Comparison of ENCODE assay signal across 18 cellular contexts in the genomic region with DNA sequence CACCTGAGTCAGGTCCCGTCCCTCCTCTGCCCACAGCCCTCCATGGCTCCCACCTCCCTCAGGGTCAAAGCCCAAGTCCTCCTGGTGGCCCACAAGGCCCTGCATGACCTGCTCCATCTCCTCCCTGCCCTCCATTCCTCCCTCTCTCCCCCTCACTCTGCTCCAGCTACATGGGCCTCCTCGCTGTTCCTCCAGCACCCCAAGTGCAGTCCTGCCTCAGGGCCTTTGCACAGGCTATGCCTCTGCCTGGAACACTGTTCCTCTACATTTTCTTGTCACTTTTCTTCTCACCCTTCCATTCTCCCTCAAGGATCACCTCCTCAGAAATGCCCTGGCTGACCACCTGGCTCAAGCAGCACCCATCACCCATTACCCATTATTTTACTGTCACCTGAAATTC. TPM values are rescaled to one million over a fixed set of nuclear protein-coding genes. Genes with fewer than 3 reads are reported as not detected.
A peak's percentile ranks its signal among the peaks of the same experiment; 100 is the strongest.
DNase-seq lines count a peak whose midpoint lies in the region; ATAC-seq, FAIRE-seq and TF ChIP-seq lines count a peak whose summit lies in the region.
"Had no signal": no experiment of that assay in that cellular context is flagged by ENCODE, and none has a peak within 500 bp of the region (broad histone marks: within the 10 kb centered on the region; RNA-seq: fewer than 3 reads in every experiment).

No MANE protein-coding gene starts in this region.

- no peak for TF ChIP-seq EP300 in K562 (IDR thresholded peaks at IDR 0.05; ENCODE audit: low read length)

- FAIRE-seq in K562 (lab: Jason Lieb, UNC): no peak
- FAIRE-seq: A204.1 had no signal

- no peaks in the 10 kb centered on the region for H3K9me1 ChIP-seq in K562 (ENCODE audit: control insufficient read depth, insufficient read depth, low read length)

- peaks cover 18% of the 10 kb centered on the region for H3K36me3 Mint-ChIP-seq in Calu3 (ENCODE audit: insufficient read depth, unreplicated experiment)
- H3K36me3 Mint-ChIP-seq in CD4-positive, alpha-beta T cell (ENCODE audit: low read depth): no peaks in the 10 kb centered on the region
- H3K36me3 Mint-ChIP-seq: CD4-positive, alpha-beta memory T cell had no signal

- H3K27me3 ChIP-seq in K562 (ENCODE audit: control insufficient read depth in 2 of 2, insufficient read depth in 2 of 2, low read length in 2 of 2) (peaks cover 0 to 9% of the 10 kb centered on the region in 2 experiments; a peak in 1 of 5 replicates), osteoblast (ENCODE audit: insufficient read depth, low read length) (peaks cover 2% of the 10 kb centered on the region)
- H3K27me3 ChIP-seq in CD4-positive, alpha-beta T cell (ENCODE audit: control insufficient read depth, insufficient read depth, low read length): no peaks in the 10 kb centered on the region
- H3K27me3 ChIP-seq: BE2C had no signal

- no peak overlapping the region for H3K9ac ChIP-seq in K562 (ENCODE audit: insufficient read depth in 1 of 2, low read depth in 2 of 2, low read length in 2 of 2)

- H3K27ac ChIP-seq in 22Rv1 (peak overlapping the region; percentile 67), K562 (ENCODE audit: extremely low read depth, low read depth, low read length) (no peak overlapping the region), osteoblast (ENCODE audit: low read depth, low read length) (no peak overlapping the region)
- H3K27ac ChIP-seq in CD4-positive, alpha-beta T cell (ENCODE audit: low read depth, low read length): no peak overlapping the region
- H3K27ac ChIP-seq: HL-60 had no signal

- no peaks in the 10 kb centered on the region for H3K9me3 Mint-ChIP-seq in Calu3 (ENCODE audit: low read depth, unreplicated experiment)
- H3K9me3 Mint-ChIP-seq in CD4-positive, alpha-beta T cell: peaks cover 3% of the 10 kb centered on the region

- peak overlapping the region; percentile 70 for H3K27ac Mint-ChIP-seq in Calu3 (ENCODE audit: unreplicated experiment)
- no peak overlapping the region for H3K27ac Mint-ChIP-seq in CD4-positive, alpha-beta T cell
- H3K27ac Mint-ChIP-seq: CD4-positive, alpha-beta memory T cell; IgD-negative memory B cell had no signal

- in situ Hi-C loops in K562 (cut with MboI): no loop called here

- H3K4me3 ChIP-seq in K562: no peak overlapping the region
- no peak overlapping the region for H3K4me3 ChIP-seq in osteoblast (ENCODE audit: insufficient read depth, low read length)
- H3K4me3 ChIP-seq: HAP-1 had no signal

- WGBS in K562 (ENCODE audit: insufficient coverage, low coverage, missing lambda C conversion rate): 33% methylated on average over 2 of the region's 2 CpGs

- intact Hi-C loops in Calu3 (cut with micrococcal nuclease; ENCODE audit: unreplicated experiment): no loop called here
- intact Hi-C loops in K562 (cut with micrococcal nuclease): no loop called here
- intact Hi-C loops in CD4-positive, alpha-beta T cell (cut with DNase I, micrococcal nuclease): no loop called here

- POLR2A ChIA-PET in K562 (lab: Yijun Ruan, JAX): interaction anchor here (0.9 kb wide), 1 partner anchor 47 kb away, joined by 3 read pairs; no protein-coding TSS in a partner anchor
- POLR2A ChIA-PET in CD4-positive, alpha-beta T cell (lab: Charles Lee): no interaction called here

- no peak for TF ChIP-seq CTCF in 22Rv1 (IDR thresholded peaks at IDR 0.05)
- no peak for TF ChIP-seq CTCF in Calu3 (IDR thresholded peaks at IDR 0.05; ENCODE audit: unreplicated experiment)
- no peak for TF ChIP-seq CTCF in K562 (IDR thresholded peaks at IDR 0.05 in 2 of 3, conservative IDR thresholded peaks at IDR 0.05 in 1 of 3; ENCODE audit: insufficient read depth in 2 of 3, low read depth in 1 of 3, low read length in 3 of 3)
- no peak for TF ChIP-seq CTCF in osteoblast (IDR thresholded peaks at IDR 0.05; ENCODE audit: extremely low read depth, low read depth, low read length)
- no peak for TF ChIP-seq CTCF in CD4-positive, alpha-beta T cell (IDR thresholded peaks at IDR 0.05)

- CTCF ChIA-PET in Calu3 (lab: Charles Lee): no interaction called here
- CTCF ChIA-PET in K562 (lab: Yijun Ruan, JAX; ENCODE audit: low intra/inter-chr PET ratio): no interaction called here
- CTCF ChIA-PET in CD4-positive, alpha-beta T cell (lab: Charles Lee): no interaction called here

- H2AFZ ChIP-seq in K562 (ENCODE audit: low read depth, low read length) (no peak overlapping the region), osteoblast (ENCODE audit: low read length) (no peak overlapping the region)

- H3K4me2 ChIP-seq in K562 (ENCODE audit: insufficient read depth, low read length) (no peak overlapping the region), osteoblast (ENCODE audit: insufficient read depth, low read length) (no peak overlapping the region)

- no peak overlapping the region for H3K4me3 Mint-ChIP-seq in Calu3 (ENCODE audit: low read depth, unreplicated experiment)
- H3K4me3 Mint-ChIP-seq in CD4-positive, alpha-beta T cell: no peak overlapping the region
- H3K4me3 Mint-ChIP-seq: CD4-positive, alpha-beta memory T cell had no signal

- no peaks in the 10 kb centered on the region for H3K27me3 Mint-ChIP-seq in Calu3 (ENCODE audit: unreplicated experiment)
- peaks cover 4% of the 10 kb centered on the region for H3K27me3 Mint-ChIP-seq in CD4-positive, alpha-beta T cell

- no peaks in the 10 kb centered on the region for H3K36me3 ChIP-seq in K562 (ENCODE audit: control insufficient read depth, insufficient read depth, low read length)
- H3K36me3 ChIP-seq in osteoblast (ENCODE audit: insufficient read depth, low read length): no peaks in the 10 kb centered on the region
- H3K36me3 ChIP-seq: BE2C, HAP-1 had no signal

- H3K9me3 ChIP-seq in K562 (replicated peaks; ENCODE audit: control insufficient read depth, insufficient read depth, low read depth, low read length) (no peaks in the 10 kb centered on the region), osteoblast (ENCODE audit: low read depth, low read length) (no peaks in the 10 kb centered on the region)
- H3K9me3 ChIP-seq in CD4-positive, alpha-beta T cell (ENCODE audit: control insufficient read depth, low read length): no peaks in the 10 kb centered on the region
- H3K9me3 ChIP-seq: BE2C, HAP-1 had no signal

- H3K79me2 ChIP-seq in K562 (ENCODE audit: control insufficient read depth, insufficient read depth, low read length): no peaks in the 10 kb centered on the region
- no peaks in the 10 kb centered on the region for H3K79me2 ChIP-seq in osteoblast (ENCODE audit: insufficient read depth, low read length)

- BruUV-seq in Calu3 (replicated peaks; lab: Mats Ljungman, UMichigan) (no TSS peak), K562 (replicated peaks; lab: Mats Ljungman, UMichigan) (no TSS peak)

- no peak for ATAC-seq in K562
- ATAC-seq in CD4-positive, alpha-beta T cell (ENCODE audit: poor library complexity): no peak

- H3K4me1 ChIP-seq in K562 (replicated peaks in 1 of 2; ENCODE audit: control insufficient read depth in 2 of 2, insufficient read depth in 2 of 2, low read length in 2 of 2) (peaks cover 0 to 9% of the 10 kb centered on the region in 2 experiments; a peak in 2 of 5 replicates), osteoblast (ENCODE audit: insufficient read depth, low read length) (peaks cover under 1% of the 10 kb centered on the region)
- H3K4me1 ChIP-seq: BE2C, HAP-1 had no signal

- H4K20me1 ChIP-seq in K562 (replicated peaks; ENCODE audit: control insufficient read depth, insufficient read depth, low read length) (no peaks in the 10 kb centered on the region), osteoblast (ENCODE audit: insufficient read depth, low read length) (no peaks in the 10 kb centered on the region)

- TF ChIP-seq RAD21 in K562 (CRISPR knock-in tag; conservative IDR thresholded peaks at IDR 0.05 in 1 of 2, IDR thresholded peaks at IDR 0.05 in 1 of 2): no peak

- no peak for TF ChIP-seq POLR2A in K562 (conservative IDR thresholded peaks at IDR 0.05)

- DNase-seq in Calu3 (no peak), K562 (ENCODE audit: extremely low read depth in 1 of 4, low spot score in 3 of 4) (no peak), osteoblast (ENCODE audit: insufficient read length, low spot score, missing footprints) (peak; percentile 11), RPMI8226 (no peak), SHP77 (lab: John Stamatoyannopoulos, UW) (no peak)
- DNase-seq in CD4-positive, alpha-beta T cell: no peak
- DNase-seq: ACHN; BE2C; C1 segment of cervical spinal cord; CD4-positive, alpha-beta memory T cell; DMS79 treated with DMSO at 0.1 percent for 48 hours; GF-D8; KG1 had no signal

- H3K4me1 Mint-ChIP-seq in Calu3 (ENCODE audit: low read depth, unreplicated experiment): peaks cover 23% of the 10 kb centered on the region
- peaks cover 3% of the 10 kb centered on the region for H3K4me1 Mint-ChIP-seq in CD4-positive, alpha-beta T cell (ENCODE audit: low read depth)
- H3K4me1 Mint-ChIP-seq: IgD-negative memory B cell had no signal

TF ChIP-seq in K562, 482 proteins besides CTCF, POLR2A, EP300 and RAD21:
- TF ChIP-seq BCOR (IDR thresholded peaks at IDR 0.05): peak; percentile 82
- TF ChIP-seq MYC (IDR thresholded peaks at IDR 0.05; ENCODE audit: low read depth, low read length): no peak
- no peak for TF ChIP-seq MYC (CRISPR knock-in tag; IDR thresholded peaks at IDR 0.05; ENCODE audit: borderline replicate concordance, low read depth)
- peak; percentile 34 to 36; a peak in 2 of 4 replicates for TF ChIP-seq KDM1A (IDR thresholded peaks at IDR 0.05)
- TF ChIP-seq FOXJ2 (tag; IDR thresholded peaks at IDR 0.05): no peak
- TF ChIP-seq SMARCA5 (IDR thresholded peaks at IDR 0.05): peak; percentile 58; the same call in 1 of the 2 replicates

RNA-seq across cellular contexts. Expression of gene PTPRS, which starts 41.5 kb away (rescaled TPM):
- total RNA-seq in Calu3 (2022): 91.4 and 93.0 TPM in 2 replicates
- 79.8 and 180 TPM in 2 replicates for total RNA-seq in K562 (2011; cell fraction: chromatin; rRNA removed; ENCODE audit: low replicate concordance)
- total RNA-seq in K562 (2011; cell fraction: nucleolus; rRNA removed): 97.4 and 130 TPM in 2 replicates
- total RNA-seq in K562 (2011; cell fraction: nucleoplasm; rRNA removed): 85.8 and 89.2 TPM in 2 replicates
- 26.4 and 28.0 TPM in 2 replicates for total RNA-seq in K562 (2014; rRNA removed)
- 6.1 and 6.7 TPM in 2 replicates for total RNA-seq in K562 (2014; rRNA removed; fragmentation: Illumina TruSeq; extraction: Trizol)
- 14.1 and 15.1 TPM in 2 replicates for total RNA-seq in K562 (2015; rRNA removed; fragmentation: Illumina TruSeq; extraction: Trizol)
- 45.2 and 49.4 TPM in 2 replicates for total RNA-seq in K562 (2021)
- polyA plus RNA-seq in K562 (2011; rRNA removed): 14.9 and 17.4 TPM in 2 replicates
- 14.3 and 32.7 TPM in 2 replicates for polyA plus RNA-seq in K562 (2011; cell fraction: cytosol; rRNA removed)
- 54.1 and 106 TPM in 2 replicates for polyA plus RNA-seq in K562 (2011; cell fraction: nucleus; rRNA removed)
- 23.1 and 29.5 TPM in 2 replicates for polyA plus RNA-seq in K562 (2012)
- polyA plus RNA-seq in K562 (2014; fragmentation: Illumina TruSeq; extraction: Trizol): 8.3 and 10.7 TPM in 2 replicates
- 1 to 10 TPM; 1.1 to 1.2 TPM for polyA plus RNA-seq in K562 (2014; fragmentation: Nextera tagmentation; extraction: Ambion mirVana)
- polyA plus RNA-seq in K562 (2014; rRNA removed): 26.9 and 27.4 TPM in 2 replicates
- polyA minus RNA-seq in K562 (2011; rRNA and poly(A)+ RNA removed): 11.5 and 28.9 TPM in 2 replicates
- polyA minus RNA-seq in K562 (2011; cell fraction: cytosol; rRNA and poly(A)+ RNA removed): 41.9 and 44.2 TPM in 2 replicates
- 27.2 and 33.5 TPM in 2 replicates for polyA minus RNA-seq in K562 (2011; cell fraction: nucleus; rRNA and poly(A)+ RNA removed)
- total RNA-seq in osteoblast: 218 and 227 TPM in 2 replicates
- 1 to 10 TPM; 5.3 to 6.3 TPM for total RNA-seq in CD4-positive, alpha-beta T cell
